In the genomic region with DNA sequence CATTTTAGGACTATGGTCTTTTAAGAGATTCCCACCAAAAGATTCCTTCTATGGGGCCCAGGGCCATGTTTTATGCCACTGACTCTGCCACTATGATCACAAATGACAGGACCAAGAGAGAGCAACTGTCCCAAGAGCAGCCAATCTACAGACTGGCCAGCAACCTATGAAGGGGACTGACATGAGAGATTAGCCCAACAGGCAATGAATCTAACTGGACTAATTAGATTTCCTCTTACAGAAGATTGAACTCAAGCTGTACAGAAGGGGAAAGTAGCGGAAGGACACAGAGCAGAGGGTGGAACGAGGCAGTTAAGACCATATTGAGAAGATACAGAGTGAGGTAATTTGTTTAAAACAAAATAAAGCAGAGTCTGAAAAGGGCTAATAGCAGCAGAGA, we compare ENCODE assay signal across 23 cellular contexts. TPM values are rescaled to one million over a fixed set of nuclear protein-coding genes. Genes with fewer than 3 reads are reported as not detected.
DNase-seq lines count a peak whose midpoint lies in the region; ATAC-seq lines count a peak whose summit lies in the region.
"Had no signal": no experiment of that assay in that cellular context is flagged by ENCODE, and none has a peak within 500 bp of the region (broad histone marks: within the 10 kb centered on the region; RNA-seq: fewer than 3 reads in every experiment).

No MANE protein-coding gene starts in this region.

- ATAC-seq in activated naive CD8-positive, alpha-beta T cell treated with anti-CD3 and anti-CD28 coated beads, Interleukin-2, amount 50 U/mL, for 24 hours = no peak
- ATAC-seq in activated T-helper 17 cell treated with anti-CD3 and anti-CD28 coated beads, Interleukin-2, amount 50 U/mL, for 72 hours (replicated peaks) = no peak
- ATAC-seq in esophagus mucosa (no peak), HG02571 (IDR thresholded peaks at IDR 0.05; ENCODE audit: unreplicated experiment) (no peak), HG03439 (IDR thresholded peaks at IDR 0.05; ENCODE audit: unreplicated experiment) (no peak)
- ATAC-seq: A549, Right ventricle myocardium inferior had no signal

- no peak for DNase-seq in activated naive CD8-positive, alpha-beta T cell treated with anti-CD3 and anti-CD28 coated beads for 36 hours
- DNase-seq in activated naive CD8-positive, alpha-beta T cell treated with anti-CD3 and anti-CD28 coated beads, Interleukin-2, amount 50 U/mL, for 24 hours = no peak
- peak; percentile 86 for DNase-seq in NCI-H82 (lab: John Stamatoyannopoulos, UW)
- DNase-seq: GOT3, HFFc6, KG1, MM.1S, NCI-H1048, NCI-H1417 treated with DMSO at 0.1 percent for 48 hours, NCI-H187, NCI-H2171 treated with DMSO at 0.1 percent for 48 hours, NCI-H345, NCI-H510A treated with DMSO at 0.1 percent for 48 hours, PC-9, SJCRH30, T-helper 1 cell had no signal

- H3K4me3 Mint-ChIP-seq in activated naive CD8-positive, alpha-beta T cell treated with anti-CD3 and anti-CD28 coated beads for 36 hours = no peak overlapping the region
- no peak overlapping the region for H3K4me3 Mint-ChIP-seq in activated naive CD8-positive, alpha-beta T cell treated with anti-CD3 and anti-CD28 coated beads, Interleukin-2, amount 50 U/mL, for 24 hours
- no peak overlapping the region for H3K4me3 Mint-ChIP-seq in activated T-helper 17 cell treated with anti-CD3 and anti-CD28 coated beads, Interleukin-2, amount 50 U/mL, for 72 hours
- H3K4me3 Mint-ChIP-seq: CD14-positive monocyte, HFFc6 had no signal

- H3K27me3 Mint-ChIP-seq in activated naive CD8-positive, alpha-beta T cell treated with anti-CD3 and anti-CD28 coated beads for 36 hours = no peaks in the 10 kb centered on the region
- H3K27me3 Mint-ChIP-seq in activated naive CD8-positive, alpha-beta T cell treated with anti-CD3 and anti-CD28 coated beads, Interleukin-2, amount 50 U/mL, for 24 hours = no peaks in the 10 kb centered on the region
- no peaks in the 10 kb centered on the region for H3K27me3 Mint-ChIP-seq in activated T-helper 17 cell treated with anti-CD3 and anti-CD28 coated beads, Interleukin-2, amount 50 U/mL, for 72 hours

- H3K27ac Mint-ChIP-seq in activated naive CD8-positive, alpha-beta T cell treated with anti-CD3 and anti-CD28 coated beads for 36 hours = peak overlapping the region; percentile 9
- no peak overlapping the region for H3K27ac Mint-ChIP-seq in activated naive CD8-positive, alpha-beta T cell treated with anti-CD3 and anti-CD28 coated beads, Interleukin-2, amount 50 U/mL, for 24 hours
- H3K27ac Mint-ChIP-seq in activated T-helper 17 cell treated with anti-CD3 and anti-CD28 coated beads, Interleukin-2, amount 50 U/mL, for 72 hours = peak overlapping the region; percentile 1
- H3K27ac Mint-ChIP-seq: HFFc6 had no signal

- H3K9me3 Mint-ChIP-seq in activated naive CD8-positive, alpha-beta T cell treated with anti-CD3 and anti-CD28 coated beads for 36 hours = no peaks in the 10 kb centered on the region
- H3K9me3 Mint-ChIP-seq in activated naive CD8-positive, alpha-beta T cell treated with anti-CD3 and anti-CD28 coated beads, Interleukin-2, amount 50 U/mL, for 24 hours = no peaks in the 10 kb centered on the region
- H3K9me3 Mint-ChIP-seq in activated T-helper 17 cell treated with anti-CD3 and anti-CD28 coated beads, Interleukin-2, amount 50 U/mL, for 72 hours = no peaks in the 10 kb centered on the region
- H3K9me3 Mint-ChIP-seq: CD14-positive monocyte, HFFc6 had no signal

- H3K4me1 Mint-ChIP-seq in activated naive CD8-positive, alpha-beta T cell treated with anti-CD3 and anti-CD28 coated beads for 36 hours = peaks cover 34% of the 10 kb centered on the region
- peaks cover 38% of the 10 kb centered on the region for H3K4me1 Mint-ChIP-seq in activated naive CD8-positive, alpha-beta T cell treated with anti-CD3 and anti-CD28 coated beads, Interleukin-2, amount 50 U/mL, for 24 hours
- H3K4me1 Mint-ChIP-seq in activated T-helper 17 cell treated with anti-CD3 and anti-CD28 coated beads, Interleukin-2, amount 50 U/mL, for 72 hours = peaks cover 22% of the 10 kb centered on the region
- H3K4me1 Mint-ChIP-seq: CD14-positive monocyte had no signal

- peaks cover 25% of the 10 kb centered on the region for H3K36me3 Mint-ChIP-seq in activated naive CD8-positive, alpha-beta T cell treated with anti-CD3 and anti-CD28 coated beads for 36 hours
- H3K36me3 Mint-ChIP-seq in activated naive CD8-positive, alpha-beta T cell treated with anti-CD3 and anti-CD28 coated beads, Interleukin-2, amount 50 U/mL, for 24 hours (ENCODE audit: low read depth) = peaks cover 43% of the 10 kb centered on the region
- H3K36me3 Mint-ChIP-seq in activated T-helper 17 cell treated with anti-CD3 and anti-CD28 coated beads, Interleukin-2, amount 50 U/mL, for 72 hours (ENCODE audit: low read depth) = peaks cover 12% of the 10 kb centered on the region

RNA-seq across cellular contexts. Expression of a gene that starts 25.8 kb away (rescaled TPM):
- total RNA-seq in activated naive CD8-positive, alpha-beta T cell treated with anti-CD3 and anti-CD28 coated beads for 36 hours = 10 to 100 TPM; 32.1 to 34.2 TPM
- 10 to 100 TPM; 34.8 to 37.1 TPM for total RNA-seq in activated T-helper 17 cell treated with anti-CD3 and anti-CD28 coated beads, Interleukin-2, amount 50 U/mL, for 72 hours
- total RNA-seq in esophagus mucosa = 17.6 TPM
